Comparison of ENCODE assay signal across 17 cellular contexts in the genomic region with DNA sequence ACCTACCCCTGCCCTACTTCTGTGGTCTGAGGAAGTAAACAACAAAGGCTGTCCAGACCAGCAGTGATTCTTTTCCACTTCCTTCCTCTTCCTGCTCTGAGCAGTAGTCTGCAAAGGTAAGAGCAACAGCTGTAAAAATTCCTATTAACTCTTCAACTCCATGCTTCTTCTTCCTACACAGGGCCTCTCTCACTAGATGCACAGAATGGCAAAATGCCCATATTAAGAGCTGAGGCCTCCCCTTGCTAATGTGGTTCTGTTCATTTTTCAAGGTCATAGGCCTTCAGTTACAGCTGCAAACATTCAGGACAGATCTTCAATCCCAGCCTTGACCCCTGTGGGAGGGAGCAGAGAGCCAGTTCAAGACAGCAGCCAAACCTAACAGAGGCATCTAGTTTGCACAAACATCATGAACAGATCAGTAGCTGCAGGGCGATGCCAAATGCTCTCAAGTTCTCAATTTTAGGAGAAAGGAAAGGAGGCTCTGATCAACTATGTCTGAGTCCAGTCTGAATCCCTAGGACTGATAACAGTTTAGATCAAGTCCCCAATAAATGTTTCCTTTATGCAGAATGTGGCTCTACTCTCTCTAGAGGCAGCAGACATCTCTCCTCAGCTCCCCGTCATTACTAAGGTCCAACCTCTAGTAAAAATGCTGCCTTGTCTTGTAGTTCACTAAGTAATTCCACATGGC. TPM values are rescaled to one million over a fixed set of nuclear protein-coding genes. Genes with fewer than 3 reads are reported as not detected.
DNase-seq lines count a peak whose midpoint lies in the region; FAIRE-seq and TF ChIP-seq lines count a peak whose summit lies in the region.
"Had no signal": no experiment of that assay in that cellular context is flagged by ENCODE, and none has a peak within 500 bp of the region (broad histone marks: within the 10 kb centered on the region; RNA-seq: fewer than 3 reads in every experiment).

No MANE protein-coding gene starts in this region.

- peaks cover 25% of the 10 kb centered on the region for H3K36me3 ChIP-seq in adipocyte (ENCODE audit: control insufficient read depth, insufficient read depth, low read length, severe bottlenecking)
- H3K36me3 ChIP-seq in mesenchymal stem cell (ENCODE audit: control insufficient read depth in 1 of 2, insufficient read depth in 2 of 2, low read depth in 1 of 2, low read length in 2 of 2): peaks cover 6 to 10% of the 10 kb centered on the region in 2 experiments
- peaks cover 24 to 25% of the 10 kb centered on the region in 2 donors for H3K36me3 ChIP-seq in thyroid gland

- H2BK120ac ChIP-seq in mesenchymal stem cell (ENCODE audit: low read depth, low read length): no peak overlapping the region

- no peak for FAIRE-seq in D721Med (lab: Jason Lieb, UNC)
- FAIRE-seq: G401.6, H54 had no signal

- intact Hi-C loops in thyroid gland (cut with DNase I): no loop called here

- no peak overlapping the region for H2BK15ac ChIP-seq in mesenchymal stem cell (ENCODE audit: low read depth, poor library complexity, severe bottlenecking)

- peak overlapping the region; percentile 6 for H3K9ac ChIP-seq in adipocyte (ENCODE audit: low read length)
- peak overlapping the region; percentile 3 for H3K9ac ChIP-seq in mesenchymal stem cell (ENCODE audit: low read length)

- DNase-seq in adipocyte (ENCODE audit: low read depth) (peak; percentile 18), fibroblast of gingiva (ENCODE audit: low read depth) (peak; percentile 59), mesenchymal stem cell (peak; percentile 31), thyroid gland (no peak), cerebellar cortex (ENCODE audit: low spot score) (no peak), superior temporal gyrus (ENCODE audit: extremely low spot score) (no peak), D721Med (ENCODE audit: insufficient read length, low spot score) (no peak), occipital lobe (lab: John Stamatoyannopoulos, UW) (no peak)
- DNase-seq: activated B cell treated with CpG ODN at 0.5 μM for 24 hours; activated naive CD8-positive, alpha-beta T cell treated with anti-CD3 and anti-CD28 coated beads for 36 hours; CD4-positive, CD25-positive, alpha-beta regulatory T cell; dorsolateral prefrontal cortex; glutamatergic neuron; NK-92 treated with Interleukin-12 subunit alpha and Interleukin-12 subunit beta, amount 100 ng/mL, for 24 hours had no signal

- H3K27me3 ChIP-seq in adipocyte (replicated peaks; ENCODE audit: control insufficient read depth, insufficient read depth, low read length) (no peaks in the 10 kb centered on the region), mesenchymal stem cell (ENCODE audit: control insufficient read depth in 1 of 2, insufficient read depth in 1 of 2, low read length in 2 of 2) (no peaks in the 10 kb centered on the region), thyroid gland (no peaks in the 10 kb centered on the region)

- TF ChIP-seq POLR2A in thyroid gland (IDR thresholded peaks at IDR 0.05): no peak

- H3K4me3 ChIP-seq in adipocyte (ENCODE audit: low read length) (peak overlapping the region; percentile 8), mesenchymal stem cell (ENCODE audit: insufficient read depth in 1 of 2, low read depth in 1 of 2, low read length in 2 of 2) (no peak overlapping the region), thyroid gland (replicated peaks in 1 of 3) (no peak overlapping the region)
- H3K4me3 ChIP-seq: dorsolateral prefrontal cortex had no signal

- TF ChIP-seq CTCF in thyroid gland (IDR thresholded peaks at IDR 0.05) (no peak), D721Med (IDR thresholded peaks at IDR 0.05; ENCODE audit: insufficient read depth, missing control alignments) (no peak)

- H3K27ac ChIP-seq in mesenchymal stem cell (ENCODE audit: low read length, poor library complexity, severe bottlenecking): no peak overlapping the region
- peak overlapping the region in 2 of 3 donors; percentile 9 to 23 for H3K27ac ChIP-seq in thyroid gland

- peak overlapping the region; percentile 0 for H2AFZ ChIP-seq in mesenchymal stem cell (ENCODE audit: low read depth, low read length)

- H4K91ac ChIP-seq in mesenchymal stem cell (ENCODE audit: low read length): no peak overlapping the region

- H3K79me1 ChIP-seq in mesenchymal stem cell (replicated peaks; ENCODE audit: low read length, poor library complexity, severe bottlenecking): no peaks in the 10 kb centered on the region

- H2BK12ac ChIP-seq in mesenchymal stem cell (ENCODE audit: low read length in 2 of 2): peak overlapping the region in 1 of 2 experiments; percentile 3

- no peak overlapping the region for H3K4me2 ChIP-seq in mesenchymal stem cell (ENCODE audit: low read length, poor library complexity, severe bottlenecking)

- H3K23ac ChIP-seq in mesenchymal stem cell (ENCODE audit: low read length in 2 of 2): no peak overlapping the region

- WGBS in mesenchymal stem cell: 98% methylated on average over 2 of the region's 2 CpGs
- 75 to 90% methylated on average over 2 of the region's 2 CpGs for WGBS in thyroid gland, 2 donors

- peak overlapping the region; percentile 46 to 75 for H3K18ac ChIP-seq in mesenchymal stem cell (ENCODE audit: low read depth in 1 of 2, low read length in 2 of 2)

- H4K8ac ChIP-seq in mesenchymal stem cell (ENCODE audit: low read length): no peak overlapping the region

- H3K4me1 ChIP-seq in adipocyte (ENCODE audit: control insufficient read depth, insufficient read depth, low read length) (peaks cover 64% of the 10 kb centered on the region), mesenchymal stem cell (ENCODE audit: control insufficient read depth, insufficient read depth, low read depth, low read length) (no peaks in the 10 kb centered on the region), thyroid gland (peaks cover 0 to 7% of the 10 kb centered on the region in 2 donors)

- H2BK5ac ChIP-seq in mesenchymal stem cell (ENCODE audit: low read depth, low read length, poor library complexity, severe bottlenecking): no peak overlapping the region

- H2AK5ac ChIP-seq in mesenchymal stem cell (ENCODE audit: low read length, severe bottlenecking): no peak overlapping the region

- H3K9me3 ChIP-seq in adipocyte (ENCODE audit: control insufficient read depth, low read length): no peaks in the 10 kb centered on the region
- no peaks in the 10 kb centered on the region for H3K9me3 ChIP-seq in mesenchymal stem cell (ENCODE audit: control insufficient read depth, low read length)
- H3K9me3 ChIP-seq in thyroid gland: no peaks in the 10 kb centered on the region

- H3K4ac ChIP-seq in mesenchymal stem cell (ENCODE audit: low read depth in 1 of 2, low read length in 2 of 2): no peak overlapping the region

- no peak overlapping the region for H3K14ac ChIP-seq in mesenchymal stem cell (ENCODE audit: low read length in 2 of 2)

RNA-seq across cellular contexts. Expression of gene SLC40A1, which starts 20.9 kb away (rescaled TPM):
- polyA plus RNA-seq in mesenchymal stem cell (2013, experiment 1 of 2): 7.2 TPM
- polyA plus RNA-seq in mesenchymal stem cell (2013, experiment 2 of 2): 8.0 TPM
- total RNA-seq in thyroid gland: 100 to 1,000 TPM; 115 to 285 (median 133) TPM
- 43.0 TPM for total RNA-seq in occipital lobe
- total RNA-seq: MCF 10A had no signal

Comparison
In these comparisons a context has a peak if more than half of its experiments do, and no peak if none do; other contexts are left out.
1. DNase-seq: peak in adipocyte (single experiment), fibroblast of gingiva (single experiment) and mesenchymal stem cell (single experiment); none in thyroid gland (0 of 2), cerebellar cortex (single experiment), superior temporal gyrus (single experiment), D721Med (single experiment) and occipital lobe (single experiment).